7 cellular contexts compared by ENCODE assay signal in genomic region chr17:36534881-36535668, GRCh38. TPM values are rescaled to one million over a fixed set of nuclear protein-coding genes. Genes with fewer than 3 reads are reported as not detected.
A peak's percentile ranks its signal among the peaks of the same experiment; 100 is the strongest.
DNase-seq lines count a peak whose midpoint lies in the region; ATAC-seq, FAIRE-seq and TF ChIP-seq lines count a peak whose summit lies in the region.

TSS of gene PIGW (plus strand) at chr17:36534987. CDS start at chr17:36537102, 2,115 bp downstream.

- H3K27ac ChIP-seq in astrocyte (ENCODE audit: low read depth, low read length) (peak within 1 kb of the TSS; percentile 93), hepatocyte (peak within 1 kb of the TSS; percentile 98)

- H3K27me3 Mint-ChIP-seq in astrocyte (ENCODE audit: low read depth, unreplicated experiment) = no peaks in the 10 kb centered on the region

- H3K4me3 ChIP-seq in astrocyte (ENCODE audit: insufficient read depth, low read depth, low read length) (peak within 1 kb of the TSS; percentile 75), hepatocyte (peak within 1 kb of the TSS; percentile 51), retinal pigment epithelial cell (ENCODE audit: low read length) (peak within 1 kb of the TSS; percentile 84)

- TF ChIP-seq CTCF in astrocyte (IDR thresholded peaks at IDR 0.05; ENCODE audit: insufficient read depth, low read depth, low read length) = no peak
- peak; percentile 17 for TF ChIP-seq CTCF in hepatocyte (IDR thresholded peaks at IDR 0.05; ENCODE audit: poor library complexity)
- no peak for TF ChIP-seq CTCF in retinal pigment epithelial cell (conservative IDR thresholded peaks at IDR 0.05; ENCODE audit: low read depth, low read length)

- H3K79me2 ChIP-seq in astrocyte (ENCODE audit: insufficient read depth, low read length) = peaks cover 45% of the 10 kb centered on the region
- H3K79me2 ChIP-seq in hepatocyte = peaks cover 21% of the 10 kb centered on the region

- H3K36me3 Mint-ChIP-seq in astrocyte (ENCODE audit: low read depth, unreplicated experiment) = peaks cover 11% of the 10 kb centered on the region

- peak within 1 kb of the TSS; percentile 81 for H2AFZ ChIP-seq in astrocyte (ENCODE audit: low read depth, low read length)
- peak within 1 kb of the TSS; percentile 74 for H2AFZ ChIP-seq in hepatocyte

- peak within 1 kb of the TSS; percentile 97 for H3K27ac Mint-ChIP-seq in astrocyte (ENCODE audit: unreplicated experiment)

- H3K27me3 ChIP-seq in astrocyte (ENCODE audit: insufficient read depth, low read length) = no peaks in the 10 kb centered on the region
- no peaks in the 10 kb centered on the region for H3K27me3 ChIP-seq in hepatocyte

- peaks cover 17% of the 10 kb centered on the region for H3K36me3 ChIP-seq in astrocyte (ENCODE audit: insufficient read depth, low read length)
- H3K36me3 ChIP-seq in hepatocyte (replicated peaks; ENCODE audit: insufficient read depth, low read depth) = no peaks in the 10 kb centered on the region

- under 1% methylated on average over 64 of the region's 82 CpGs for WGBS in hepatocyte (ENCODE audit: low lambda C conversion rate, missing lambda C conversion rate)

- H4K20me1 ChIP-seq in astrocyte (ENCODE audit: insufficient read depth, low read length) = no peaks in the 10 kb centered on the region
- H4K20me1 ChIP-seq in hepatocyte (ENCODE audit: insufficient read depth, poor library complexity, severe bottlenecking) = no peaks in the 10 kb centered on the region

- no peak for FAIRE-seq in GM18507 (lab: Jason Lieb, UNC)
- no peak for FAIRE-seq in astrocyte (lab: Jason Lieb, UNC)

- peak within 1 kb of the TSS; percentile 97 for H3K4me2 ChIP-seq in astrocyte (ENCODE audit: low read length)
- H3K4me2 ChIP-seq in hepatocyte = peak within 1 kb of the TSS; percentile 92

- ATAC-seq in HG02970 (IDR thresholded peaks at IDR 0.05; ENCODE audit: low FRiP score, unreplicated experiment) = peak; percentile 71

- H3K4me1 Mint-ChIP-seq in astrocyte (ENCODE audit: low read depth, unreplicated experiment) = peaks cover 4% of the 10 kb centered on the region

- H3K9ac ChIP-seq in astrocyte (ENCODE audit: low read length) = peak within 1 kb of the TSS; percentile 93

- H3K4me1 ChIP-seq in astrocyte (ENCODE audit: insufficient read depth, low read length) = peaks cover 11% of the 10 kb centered on the region
- H3K4me1 ChIP-seq in hepatocyte (ENCODE audit: insufficient read depth) = peaks cover 11% of the 10 kb centered on the region

- peak; percentile 81 for DNase-seq in GM18507 (ENCODE audit: extremely low spot score, insufficient read length, low read depth)
- peak; percentile 70 for DNase-seq in NCI-H2029 treated with DMSO at 0.1 percent for 48 hours (lab: John Stamatoyannopoulos, UW)
- DNase-seq in T-helper 9 cell = peak; percentile 75
- peak; percentile 81 for DNase-seq in astrocyte (ENCODE audit: low read depth)
- DNase-seq in hepatocyte (ENCODE audit: low spot score) = peak; percentile 95
- peak; percentile 56 for DNase-seq in retinal pigment epithelial cell (ENCODE audit: low read depth)

- H3K9me3 Mint-ChIP-seq in astrocyte (ENCODE audit: unreplicated experiment) = no peaks in the 10 kb centered on the region

- no peaks in the 10 kb centered on the region for H3K9me3 ChIP-seq in astrocyte (ENCODE audit: insufficient read depth, low read depth, low read length)
- H3K9me3 ChIP-seq in hepatocyte (ENCODE audit: low read depth) = no peaks in the 10 kb centered on the region

- no peaks in the 10 kb centered on the region for H3K9me2 ChIP-seq in hepatocyte (replicated peaks; ENCODE audit: insufficient read depth)

- peak within 1 kb of the TSS; percentile 96 for H3K4me3 Mint-ChIP-seq in astrocyte (ENCODE audit: unreplicated experiment)

RNA-seq across cellular contexts. Expression of gene PIGW, which starts in this region (rescaled TPM):
- 7.5 and 8.4 TPM in 2 replicates for total RNA-seq in astrocyte
- total RNA-seq in hepatocyte = 6.0 and 10.8 TPM in 2 replicates
- polyA plus RNA-seq in hepatocyte = 9.5 and 10.2 TPM in 2 replicates

Comparison
In these comparisons a context has a peak if more than half of its experiments do, and no peak if none do; other contexts are left out.
1. Peak in every context shown above with its lines: DNase-seq, ATAC-seq, H3K4me3 ChIP-seq and H3K27ac ChIP-seq.